ENCODE assay signal across 8 cellular contexts in genomic region chr9:35616681-35617459, GRCh38. TPM values are rescaled to one million over a fixed set of nuclear protein-coding genes. Genes with fewer than 3 reads are reported as not detected.
A peak's percentile ranks its signal among the peaks of the same experiment; 100 is the strongest.
DNase-seq lines count a peak whose midpoint lies in the region; ATAC-seq, FAIRE-seq and TF ChIP-seq lines count a peak whose summit lies in the region.
"Had no signal": no experiment of that assay in that cellular context is flagged by ENCODE, and none has a peak within 500 bp of the region (broad histone marks: within the 10 kb centered on the region; RNA-seq: fewer than 3 reads in every experiment).

No MANE protein-coding gene starts in this region.

- no peak for TF ChIP-seq EP300 in H1 (IDR thresholded peaks at IDR 0.05; ENCODE audit: borderline replicate concordance in 1 of 2, low read depth in 2 of 2, low read length in 2 of 2)

- H2AFZ ChIP-seq in H1 (ENCODE audit: low read length), result peak overlapping the region; percentile 99

- ATAC-seq in GM18498 (IDR thresholded peaks at IDR 0.05; ENCODE audit: unreplicated experiment), result peak; percentile 38

- no peak overlapping the region for H3K4ac ChIP-seq in H1 (replicated peaks; ENCODE audit: insufficient read length, low read depth, low read length)

- H2BK120ac ChIP-seq in H1 (replicated peaks; ENCODE audit: low read depth, low read length), result no peak overlapping the region

- H3K4me1 ChIP-seq in HUES6 (ENCODE audit: control insufficient read depth, insufficient read depth, low read length) (peaks cover 11% of the 10 kb centered on the region), H1 (replicated peaks in 1 of 4; ENCODE audit: control insufficient read depth in 3 of 4, insufficient read depth in 4 of 4, low read length in 3 of 4) (peaks cover 0 to 9% (median 5%) of the 10 kb centered on the region in 4 experiments; a peak in 4 of 7 replicates), SJCRH30 (peaks cover 4% of the 10 kb centered on the region; the same call in 1 of the 2 replicates)

- peak overlapping the region; percentile 34 for H4K5ac ChIP-seq in H1 (ENCODE audit: insufficient read length, low read depth, low read length)

- H3K27ac ChIP-seq in HUES6 (ENCODE audit: low read depth, low read length) (no peak overlapping the region), H1 (ENCODE audit: low read depth, low read length) (no peak overlapping the region), SJCRH30 (no peak overlapping the region)

- peak overlapping the region; percentile 66 for H4K91ac ChIP-seq in H1 (replicated peaks; ENCODE audit: insufficient read length, low read length)

- no peaks in the 10 kb centered on the region for H4K20me1 ChIP-seq in H1 (replicated peaks in 1 of 2; ENCODE audit: control insufficient read depth in 1 of 2, insufficient read depth in 2 of 2, low read length in 2 of 2)

- H3K9ac ChIP-seq in HUES6 (ENCODE audit: low read length) (peak overlapping the region; percentile 17), H1 (replicated peaks in 1 of 4; ENCODE audit: extremely low read depth in 1 of 4, low read depth in 3 of 4, low read length in 3 of 4) (peak overlapping the region in 3 of 4 experiments; percentile 3 to 44 (median 42); a peak in 4 of 7 replicates)

- peak in 2 of 3 experiments; percentile 18 to 33; a peak in 3 of 4 replicates for TF ChIP-seq CTCF in H1 (IDR thresholded peaks at IDR 0.05; ENCODE audit: control extremely low read depth in 1 of 3, insufficient read depth in 1 of 3, low read depth in 1 of 3, low read length in 3 of 3)
- TF ChIP-seq CTCF in mesothelial cell of epicardium (IDR thresholded peaks at IDR 0.05; ENCODE audit: unreplicated experiment), result no peak

- H3K79me1 ChIP-seq in H1 (ENCODE audit: low read depth, low read length), result no peaks in the 10 kb centered on the region

- H3K9me3 ChIP-seq in HUES6 (ENCODE audit: control insufficient read depth, insufficient read depth, low read depth, low read length) (no peaks in the 10 kb centered on the region), H1 (ENCODE audit: insufficient read depth in 2 of 2, low read depth in 1 of 2, low read length in 1 of 2) (no peaks in the 10 kb centered on the region), SJCRH30 (replicated peaks) (no peaks in the 10 kb centered on the region)

- intact Hi-C loops in activated CD4-positive, alpha-beta memory T cell treated with anti-CD3 and anti-CD28 coated beads for 36 hours (cut with micrococcal nuclease), result loop anchor here (1.0 kb wide), 1 partner anchor 29 kb away; no protein-coding TSS in a partner anchor

- no peaks in the 10 kb centered on the region for H3K27me3 Mint-ChIP-seq in activated CD4-positive, alpha-beta memory T cell treated with anti-CD3 and anti-CD28 coated beads for 36 hours
- peaks cover 76% of the 10 kb centered on the region for H3K27me3 Mint-ChIP-seq in mesothelial cell of epicardium (ENCODE audit: low read depth)

- peak overlapping the region; percentile 75 for H3K18ac ChIP-seq in H1 (ENCODE audit: extremely low read depth, low read length)

- peak; percentile 80 for DNase-seq in activated CD4-positive, alpha-beta memory T cell treated with anti-CD3 and anti-CD28 coated beads for 36 hours
- DNase-seq in H1 (ENCODE audit: low read depth in 1 of 2, low spot score in 2 of 2) (peak in 1 of 2 experiments; percentile 82), mesothelial cell of epicardium (ENCODE audit: low spot score in 2 of 2, unreplicated experiment in 2 of 2) (peak; percentile 45 to 56), SJCRH30 (no peak)
- DNase-seq in stimulated activated CD8-positive, alpha-beta memory T cell treated with anti-CD3 and anti-CD28 coated beads, Interleukin-4, amount 100 ng/mL, for 24 hours (ENCODE audit: low read depth), result peak; percentile 62

- no peak; a peak in 1 of 4 replicates for TF ChIP-seq RAD21 in H1 (IDR thresholded peaks at IDR 0.05 in 1 of 2, conservative IDR thresholded peaks at IDR 0.05 in 1 of 2; ENCODE audit: low read depth in 2 of 2, low read length in 2 of 2)

- H2BK20ac ChIP-seq in H1 (ENCODE audit: low read length), result no peak overlapping the region

- H3K36me3 ChIP-seq in HUES6 (ENCODE audit: control insufficient read depth, insufficient read depth, low read length) (no peaks in the 10 kb centered on the region), H1 (ENCODE audit: control insufficient read depth in 2 of 4, insufficient read depth in 4 of 4, low read length in 3 of 4) (no peaks in the 10 kb centered on the region), SJCRH30 (no peaks in the 10 kb centered on the region)

- H3K9me3 Mint-ChIP-seq in activated CD4-positive, alpha-beta memory T cell treated with anti-CD3 and anti-CD28 coated beads for 36 hours, result no peaks in the 10 kb centered on the region
- H3K9me3 Mint-ChIP-seq in mesothelial cell of epicardium, result no peaks in the 10 kb centered on the region

- H3K4me1 Mint-ChIP-seq in activated CD4-positive, alpha-beta memory T cell treated with anti-CD3 and anti-CD28 coated beads for 36 hours (ENCODE audit: low read depth), result peaks cover 37% of the 10 kb centered on the region
- no peaks in the 10 kb centered on the region for H3K4me1 Mint-ChIP-seq in mesothelial cell of epicardium

- H2BK5ac ChIP-seq in H1 (ENCODE audit: low read depth, low read length), result peak overlapping the region; percentile 18; the same call in 1 of the 2 replicates

- H3K4me2 ChIP-seq in H1 (ENCODE audit: insufficient read depth in 1 of 2, low read depth in 2 of 2, low read length in 2 of 2), result peak overlapping the region; percentile 74 to 77

- CTCF ChIA-PET in activated CD4-positive, alpha-beta memory T cell treated with anti-CD3 and anti-CD28 coated beads for 36 hours (lab: Charles Lee), result interaction anchor here (0.6 to 3.3 kb wide), 12 partner anchors 9 to 119 kb away, joined by 3 to 24 read pairs (median 4); partner anchors contain the start of genes CREB3 and TLN1
- CTCF ChIA-PET in H1 (lab: Charles Lee; ENCODE audit: partially characterized antibody), result interaction anchor here (0.6 to 5.2 kb wide), 14 partner anchors 11 to 638 kb away, joined by 3 to 31 read pairs (median 6); partner anchors contain the start of genes CCDC107, RMRP and SIT1

- peak overlapping the region; percentile 79 for H3K27ac Mint-ChIP-seq in activated CD4-positive, alpha-beta memory T cell treated with anti-CD3 and anti-CD28 coated beads for 36 hours
- no peak overlapping the region for H3K27ac Mint-ChIP-seq in mesothelial cell of epicardium

- peak overlapping the region; percentile 32 for H3K56ac ChIP-seq in H1 (replicated peaks; ENCODE audit: insufficient read length, low read depth, low read length)

- H2BK12ac ChIP-seq in H1 (ENCODE audit: low read depth, low read length), result peak overlapping the region; percentile 54; the same call in 1 of the 2 replicates

- H3K27me3 ChIP-seq in HUES6 (ENCODE audit: control insufficient read depth, insufficient read depth, low read length) (peaks cover 51% of the 10 kb centered on the region), H1 (replicated peaks in 1 of 4; ENCODE audit: control insufficient read depth in 3 of 4, extremely low read depth in 1 of 4, insufficient read depth in 3 of 4, low read length in 3 of 4) (peaks cover 0 to 18% (median 14%) of the 10 kb centered on the region in 4 experiments; a peak in 4 of 7 replicates), SJCRH30 (no peaks in the 10 kb centered on the region)

- TF ChIP-seq POLR2A in H1 (IDR thresholded peaks at IDR 0.05; ENCODE audit: control extremely low read depth in 1 of 2, low read depth in 2 of 2, low read length in 2 of 2), result peak in 1 of 2 experiments; percentile 78; a peak in 2 of 3 replicates

- H2BK15ac ChIP-seq in H1 (ENCODE audit: low read length), result peak overlapping the region; percentile 88; the same call in 1 of the 2 replicates

- 5% methylated on average over 50 of the region's 51 CpGs; no CpG with 5 or more reads in 1 of the 2 experiments for WGBS in H1 (ENCODE audit: extremely low coverage in 1 of 2, insufficient coverage in 1 of 2, insufficient read length in 1 of 2, insufficient replicate concordance in 2 of 2, low coverage in 1 of 2, low lambda C conversion rate in 2 of 2, missing lambda C conversion rate in 1 of 2), 2 experiments

- FAIRE-seq in H1 (lab: Jason Lieb, UNC), result no peak
- FAIRE-seq: endometrium had no signal

- H3K4me3 ChIP-seq in HUES6 (ENCODE audit: low read depth, low read length), result peak overlapping the region; percentile 59
- H3K4me3 ChIP-seq in H1 (ENCODE audit: extremely low read depth in 1 of 4, insufficient read depth in 2 of 4, low read depth in 3 of 4, low read length in 4 of 4), result peak overlapping the region; percentile 44 to 69 (median 50)
- H3K4me3 ChIP-seq in SJCRH30, result no peak overlapping the region

- H3K36me3 Mint-ChIP-seq in activated CD4-positive, alpha-beta memory T cell treated with anti-CD3 and anti-CD28 coated beads for 36 hours, result no peaks in the 10 kb centered on the region
- no peaks in the 10 kb centered on the region for H3K36me3 Mint-ChIP-seq in mesothelial cell of epicardium

- H2AK5ac ChIP-seq in H1 (ENCODE audit: low read depth, low read length), result no peak overlapping the region

- H4K8ac ChIP-seq in H1 (ENCODE audit: extremely low read depth, insufficient read depth, low read length), result peak overlapping the region; percentile 94

- no peak overlapping the region for H3K23ac ChIP-seq in H1 (ENCODE audit: insufficient read length)

- H3K14ac ChIP-seq in H1 (ENCODE audit: insufficient read length), result no peak overlapping the region

- H3K4me3 Mint-ChIP-seq in activated CD4-positive, alpha-beta memory T cell treated with anti-CD3 and anti-CD28 coated beads for 36 hours, result peak overlapping the region; percentile 77
- peak overlapping the region; percentile 61 for H3K4me3 Mint-ChIP-seq in mesothelial cell of epicardium

- POLR2A ChIA-PET in activated CD4-positive, alpha-beta memory T cell treated with anti-CD3 and anti-CD28 coated beads for 36 hours (lab: Charles Lee), result interaction anchor here (1.0 to 2.1 kb wide), 3 partner anchors 12 to 114 kb away, joined by 3 to 7 read pairs (median 5); partner anchors contain the start of gene TESK1
- POLR2A ChIA-PET in H1 (lab: Charles Lee; ENCODE audit: partially characterized antibody), result interaction anchor here (0.7 to 2.1 kb wide), 8 partner anchors 9 to 111 kb away, joined by 3 to 7 read pairs (median 4); partner anchors contain the start of genes ARHGEF39, CCDC107 and RMRP

- H3K23me2 ChIP-seq in H1 (ENCODE audit: low read depth, low read length), result peaks cover 9% of the 10 kb centered on the region

- no peaks in the 10 kb centered on the region for H3K79me2 ChIP-seq in H1 (ENCODE audit: control insufficient read depth in 1 of 2, insufficient read depth in 2 of 2, low read length in 2 of 2)

RNA-seq across cellular contexts. Expression of gene CD72, which starts 1.3 kb away (rescaled TPM):
- 1 to 10 TPM; 9.4 to 9.8 TPM for total RNA-seq in activated CD4-positive, alpha-beta memory T cell treated with anti-CD3 and anti-CD28 coated beads for 36 hours
- total RNA-seq in H1 (2021; fragmentation: NEBNext Ultra II Directional; extraction: Animal tissue kit (Norgen Biotek cat#: 25700)), result 4.0 and 4.5 TPM in 2 replicates
- 4.5 and 4.9 TPM in 2 replicates for polyA plus RNA-seq in H1 (2011; rRNA removed)
- polyA plus RNA-seq in H1 (2011; cell fraction: cytosol; rRNA removed), result 5.5 TPM
- polyA plus RNA-seq in H1 (2011; cell fraction: nucleus; rRNA removed), result 8.2 TPM
- 2.7 to 4.9 TPM (median 4.2 TPM) in 4 replicates for polyA plus RNA-seq in H1 (2012, experiment 1 of 2)
- polyA plus RNA-seq in H1 (2012, experiment 2 of 2), result 3.2 TPM
- polyA plus RNA-seq in H1 (2013, experiment 1 of 2), result 4.1 TPM
- 3.0 TPM for polyA plus RNA-seq in H1 (2013, experiment 2 of 2)
- 2.7 and 3.9 TPM in 2 replicates for polyA minus RNA-seq in H1 (2011; rRNA and poly(A)+ RNA removed)
- 2.5 TPM for polyA minus RNA-seq in H1 (2011; cell fraction: cytosol; rRNA and poly(A)+ RNA removed)
- polyA minus RNA-seq in H1 (2011; cell fraction: nucleus; rRNA and poly(A)+ RNA removed), result 3.0 TPM
- total RNA-seq in mesothelial cell of epicardium, result 4.2 to 5.2 TPM (median 4.7 TPM) in 3 replicates
- total RNA-seq in SJCRH30 (2014; rRNA removed; shearing (Covaris generic)), result not detected in 2 replicates

RNA-seq across cellular contexts. Expression of gene TESK1, which starts 11.8 kb away (rescaled TPM):
- total RNA-seq in activated CD4-positive, alpha-beta memory T cell treated with anti-CD3 and anti-CD28 coated beads for 36 hours, result 10 to 100 TPM; 31.0 to 34.7 TPM
- total RNA-seq in H1 (2021; fragmentation: NEBNext Ultra II Directional; extraction: Animal tissue kit (Norgen Biotek cat#: 25700)), result 13.9 and 17.5 TPM in 2 replicates
- 13.5 and 19.2 TPM in 2 replicates for polyA plus RNA-seq in H1 (2011; rRNA removed)
- 11.6 TPM for polyA plus RNA-seq in H1 (2011; cell fraction: cytosol; rRNA removed)
- polyA plus RNA-seq in H1 (2011; cell fraction: nucleus; rRNA removed), result 39.3 TPM
- 14.6 to 19.1 TPM (median 18.6 TPM) in 4 replicates for polyA plus RNA-seq in H1 (2012, experiment 1 of 2)
- 10.3 TPM for polyA plus RNA-seq in H1 (2012, experiment 2 of 2)
- polyA plus RNA-seq in H1 (2013, experiment 1 of 2), result 14.8 TPM
- polyA plus RNA-seq in H1 (2013, experiment 2 of 2), result 13.2 TPM
- polyA minus RNA-seq in H1 (2011; rRNA and poly(A)+ RNA removed), result 8.2 and 9.3 TPM in 2 replicates
- polyA minus RNA-seq in H1 (2011; cell fraction: cytosol; rRNA and poly(A)+ RNA removed), result 6.1 TPM
- polyA minus RNA-seq in H1 (2011; cell fraction: nucleus; rRNA and poly(A)+ RNA removed), result 11.2 TPM
- total RNA-seq in mesothelial cell of epicardium, result 48.7 to 52.9 TPM (median 49.0 TPM) in 3 replicates
- 9.2 and 10.1 TPM in 2 replicates for total RNA-seq in SJCRH30 (2014; rRNA removed; shearing (Covaris generic))

RNA-seq across cellular contexts. Expression of gene SIT1, which starts 33.9 kb away (rescaled TPM):
- 10 to 100 TPM; 74.6 to 75.8 TPM for total RNA-seq in activated CD4-positive, alpha-beta memory T cell treated with anti-CD3 and anti-CD28 coated beads for 36 hours
- total RNA-seq in H1 (2021; fragmentation: NEBNext Ultra II Directional; extraction: Animal tissue kit (Norgen Biotek cat#: 25700)), result 7.8 and 8.2 TPM in 2 replicates
- 11.4 and 12.8 TPM in 2 replicates for polyA plus RNA-seq in H1 (2011; rRNA removed)
- polyA plus RNA-seq in H1 (2011; cell fraction: cytosol; rRNA removed), result 10.7 TPM
- polyA plus RNA-seq in H1 (2011; cell fraction: nucleus; rRNA removed), result 7.5 TPM
- 4.5 to 6.7 TPM (median 5.3 TPM) in 4 replicates for polyA plus RNA-seq in H1 (2012, experiment 1 of 2)
- polyA plus RNA-seq in H1 (2012, experiment 2 of 2), result 7.9 TPM
- 2.0 TPM for polyA plus RNA-seq in H1 (2013, experiment 1 of 2)
- 2.5 TPM for polyA plus RNA-seq in H1 (2013, experiment 2 of 2)
- polyA minus RNA-seq in H1 (2011; rRNA and poly(A)+ RNA removed), result 2.5 TPM in 2 replicates
- 2.6 TPM for polyA minus RNA-seq in H1 (2011; cell fraction: cytosol; rRNA and poly(A)+ RNA removed)
- 1.8 TPM for polyA minus RNA-seq in H1 (2011; cell fraction: nucleus; rRNA and poly(A)+ RNA removed)
- not detected in 3 replicates for total RNA-seq in mesothelial cell of epicardium
- total RNA-seq in SJCRH30 (2014; rRNA removed; shearing (Covaris generic)), result 0.13 TPM in 1 of 2 replicates, not detected in the other

RNA-seq across cellular contexts. Expression of gene RMRP, which starts 40.9 kb away (rescaled TPM):
- total RNA-seq in activated CD4-positive, alpha-beta memory T cell treated with anti-CD3 and anti-CD28 coated beads for 36 hours, result over 10,000 TPM; 10,694 to 13,592 TPM
- total RNA-seq in H1 (2021; fragmentation: NEBNext Ultra II Directional; extraction: Animal tissue kit (Norgen Biotek cat#: 25700)), result 14,987 and 16,528 TPM in 2 replicates
- 105 and 169 TPM in 2 replicates for polyA plus RNA-seq in H1 (2011; rRNA removed)
- polyA plus RNA-seq in H1 (2011; cell fraction: cytosol; rRNA removed), result 147 TPM
- polyA plus RNA-seq in H1 (2011; cell fraction: nucleus; rRNA removed), result 8,272 TPM
- polyA plus RNA-seq in H1 (2012, experiment 1 of 2), result 41.1 to 222 TPM (median 149 TPM) in 4 replicates
- polyA plus RNA-seq in H1 (2012, experiment 2 of 2), result 95.4 TPM
- not detected for polyA plus RNA-seq in H1 (2013, experiment 1 of 2)
- polyA plus RNA-seq in H1 (2013, experiment 2 of 2), result not detected
- 22,686 and 26,507 TPM in 2 replicates for polyA minus RNA-seq in H1 (2011; rRNA and poly(A)+ RNA removed)
- polyA minus RNA-seq in H1 (2011; cell fraction: cytosol; rRNA and poly(A)+ RNA removed), result 25,731 TPM
- 138,882 TPM for polyA minus RNA-seq in H1 (2011; cell fraction: nucleus; rRNA and poly(A)+ RNA removed)
- 20,234 to 21,305 TPM (median 21,148 TPM) in 3 replicates for total RNA-seq in mesothelial cell of epicardium
- total RNA-seq in SJCRH30 (2014; rRNA removed; shearing (Covaris generic)), result 8,654 and 17,072 TPM in 2 replicates

RNA-seq across cellular contexts. Expression of gene CCDC107, which starts 41.2 kb away (rescaled TPM):
- 10 to 100 TPM; 15.0 to 15.7 TPM for total RNA-seq in activated CD4-positive, alpha-beta memory T cell treated with anti-CD3 and anti-CD28 coated beads for 36 hours
- total RNA-seq in H1 (2021; fragmentation: NEBNext Ultra II Directional; extraction: Animal tissue kit (Norgen Biotek cat#: 25700)), result 9.0 and 10.5 TPM in 2 replicates
- polyA plus RNA-seq in H1 (2011; rRNA removed), result 8.2 and 8.6 TPM in 2 replicates
- polyA plus RNA-seq in H1 (2011; cell fraction: cytosol; rRNA removed), result 10.2 TPM
- polyA plus RNA-seq in H1 (2011; cell fraction: nucleus; rRNA removed), result 9.0 TPM
- 5.6 to 10.9 TPM (median 9.7 TPM) in 4 replicates for polyA plus RNA-seq in H1 (2012, experiment 1 of 2)
- 7.0 TPM for polyA plus RNA-seq in H1 (2012, experiment 2 of 2)
- polyA plus RNA-seq in H1 (2013, experiment 1 of 2), result 9.5 TPM
- 10.1 TPM for polyA plus RNA-seq in H1 (2013, experiment 2 of 2)
- 2.7 and 3.1 TPM in 2 replicates for polyA minus RNA-seq in H1 (2011; rRNA and poly(A)+ RNA removed)
- polyA minus RNA-seq in H1 (2011; cell fraction: cytosol; rRNA and poly(A)+ RNA removed), result 5.0 TPM
- polyA minus RNA-seq in H1 (2011; cell fraction: nucleus; rRNA and poly(A)+ RNA removed), result 4.1 TPM
- total RNA-seq in mesothelial cell of epicardium, result 16.7 to 17.8 TPM (median 17.0 TPM) in 3 replicates
- 6.1 and 6.6 TPM in 2 replicates for total RNA-seq in SJCRH30 (2014; rRNA removed; shearing (Covaris generic))

Comparison
In these comparisons a context has a peak if more than half of its experiments do, and no peak if none do; other contexts are left out.
1. DNase-seq: peak in activated CD4-positive, alpha-beta memory T cell treated with anti-CD3 and anti-CD28 coated beads for 36 hours (single experiment), mesothelial cell of epicardium (2 of 2) and stimulated activated CD8-positive, alpha-beta memory T cell treated with anti-CD3 and anti-CD28 coated beads, Interleukin-4, amount 100 ng/mL, for 24 hours (single experiment); none in SJCRH30 (0 of 2).